Comparison of ENCODE assay signal across 1 cellular context in genomic region chr22:41946360-41947180, GRCh38.
TF ChIP-seq lines count a peak whose summit lies in the region.

Gene CENPM (minus strand): TSS chr22:41947152. CDS start chr22:41947076, 76 bp downstream.

TF ChIP-seq in HepG2, 621 proteins besides CTCF, POLR2A, EP300 and RAD21 (continued from another document and continues in another):
- TF ChIP-seq, protein P1, sequence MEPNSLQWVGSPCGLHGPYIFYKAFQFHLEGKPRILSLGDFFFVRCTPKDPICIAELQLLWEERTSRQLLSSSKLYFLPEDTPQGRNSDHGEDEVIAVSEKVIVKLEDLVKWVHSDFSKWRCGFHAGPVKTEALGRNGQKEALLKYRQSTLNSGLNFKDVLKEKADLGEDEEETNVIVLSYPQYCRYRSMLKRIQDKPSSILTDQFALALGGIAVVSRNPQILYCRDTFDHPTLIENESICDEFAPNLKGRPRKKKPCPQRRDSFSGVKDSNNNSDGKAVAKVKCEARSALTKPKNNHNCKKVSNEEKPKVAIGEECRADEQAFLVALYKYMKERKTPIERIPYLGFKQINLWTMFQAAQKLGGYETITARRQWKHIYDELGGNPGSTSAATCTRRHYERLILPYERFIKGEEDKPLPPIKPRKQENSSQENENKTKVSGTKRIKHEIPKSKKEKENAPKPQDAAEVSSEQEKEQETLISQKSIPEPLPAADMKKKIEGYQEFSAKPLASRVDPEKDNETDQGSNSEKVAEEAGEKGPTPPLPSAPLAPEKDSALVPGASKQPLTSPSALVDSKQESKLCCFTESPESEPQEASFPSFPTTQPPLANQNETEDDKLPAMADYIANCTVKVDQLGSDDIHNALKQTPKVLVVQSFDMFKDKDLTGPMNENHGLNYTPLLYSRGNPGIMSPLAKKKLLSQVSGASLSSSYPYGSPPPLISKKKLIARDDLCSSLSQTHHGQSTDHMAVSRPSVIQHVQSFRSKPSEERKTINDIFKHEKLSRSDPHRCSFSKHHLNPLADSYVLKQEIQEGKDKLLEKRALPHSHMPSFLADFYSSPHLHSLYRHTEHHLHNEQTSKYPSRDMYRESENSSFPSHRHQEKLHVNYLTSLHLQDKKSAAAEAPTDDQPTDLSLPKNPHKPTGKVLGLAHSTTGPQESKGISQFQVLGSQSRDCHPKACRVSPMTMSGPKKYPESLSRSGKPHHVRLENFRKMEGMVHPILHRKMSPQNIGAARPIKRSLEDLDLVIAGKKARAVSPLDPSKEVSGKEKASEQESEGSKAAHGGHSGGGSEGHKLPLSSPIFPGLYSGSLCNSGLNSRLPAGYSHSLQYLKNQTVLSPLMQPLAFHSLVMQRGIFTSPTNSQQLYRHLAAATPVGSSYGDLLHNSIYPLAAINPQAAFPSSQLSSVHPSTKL (CRISPR knock-in tag; IDR thresholded peaks at IDR 0.05): no peak
- no peak for TF ChIP-seq HNRNPH1 (optimal IDR thresholded peaks at IDR 0.05; ENCODE audit: low read depth, low read length)
- TF ChIP-seq ZSCAN31 (CRISPR knock-in tag; IDR thresholded peaks at IDR 0.05; ENCODE audit: low read depth): 0 out of 2 replicates have a peak, but pooled peaks have one; percentile 28
- peak; percentile 66; the same call in 1 of the 2 replicates for TF ChIP-seq MTF1 (CRISPR knock-in tag; IDR thresholded peaks at IDR 0.05)
- TF ChIP-seq POGZ (CRISPR knock-in tag; IDR thresholded peaks at IDR 0.05): no peak; the same call in none of the 2 replicates
- TF ChIP-seq ZNF432 (CRISPR knock-in tag; IDR thresholded peaks at IDR 0.05; ENCODE audit: borderline replicate concordance): no peak
- TF ChIP-seq HMGA1 (CRISPR knock-in tag; conservative IDR thresholded peaks at IDR 0.05): no peak
- peak; percentile 74; the same call in 1 of the 2 replicates for TF ChIP-seq MED13 (CRISPR knock-in tag; IDR thresholded peaks at IDR 0.05)
- peak; percentile 63; the same call in 1 of the 2 replicates for TF ChIP-seq ZNF350 (CRISPR knock-in tag; IDR thresholded peaks at IDR 0.05; ENCODE audit: borderline replicate concordance, low read depth)
- peak; percentile 87; the same call in 1 of the 2 replicates for TF ChIP-seq STAT6 (CRISPR knock-in tag; IDR thresholded peaks at IDR 0.05; ENCODE audit: borderline replicate concordance)
- no peak for TF ChIP-seq TBP (CRISPR knock-in tag; IDR thresholded peaks at IDR 0.05)
- peak; percentile 96 for TF ChIP-seq PAX8 (CRISPR knock-in tag; IDR thresholded peaks at IDR 0.05; ENCODE audit: borderline replicate concordance)
- TF ChIP-seq, protein P2, sequence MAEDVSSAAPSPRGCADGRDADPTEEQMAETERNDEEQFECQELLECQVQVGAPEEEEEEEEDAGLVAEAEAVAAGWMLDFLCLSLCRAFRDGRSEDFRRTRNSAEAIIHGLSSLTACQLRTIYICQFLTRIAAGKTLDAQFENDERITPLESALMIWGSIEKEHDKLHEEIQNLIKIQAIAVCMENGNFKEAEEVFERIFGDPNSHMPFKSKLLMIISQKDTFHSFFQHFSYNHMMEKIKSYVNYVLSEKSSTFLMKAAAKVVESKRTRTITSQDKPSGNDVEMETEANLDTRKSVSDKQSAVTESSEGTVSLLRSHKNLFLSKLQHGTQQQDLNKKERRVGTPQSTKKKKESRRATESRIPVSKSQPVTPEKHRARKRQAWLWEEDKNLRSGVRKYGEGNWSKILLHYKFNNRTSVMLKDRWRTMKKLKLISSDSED (CRISPR knock-in tag; IDR thresholded peaks at IDR 0.05): 0 out of 2 replicates have a peak, but pooled peaks have one; percentile 60
- TF ChIP-seq CHD4 (IDR thresholded peaks at IDR 0.05; ENCODE audit: borderline replicate concordance, low read length): no peak
- TF ChIP-seq HOXA7 (CRISPR knock-in tag; IDR thresholded peaks at IDR 0.05): no peak
- no peak for TF ChIP-seq RELA (CRISPR knock-in tag; IDR thresholded peaks at IDR 0.05)
- TF ChIP-seq, protein P3, sequence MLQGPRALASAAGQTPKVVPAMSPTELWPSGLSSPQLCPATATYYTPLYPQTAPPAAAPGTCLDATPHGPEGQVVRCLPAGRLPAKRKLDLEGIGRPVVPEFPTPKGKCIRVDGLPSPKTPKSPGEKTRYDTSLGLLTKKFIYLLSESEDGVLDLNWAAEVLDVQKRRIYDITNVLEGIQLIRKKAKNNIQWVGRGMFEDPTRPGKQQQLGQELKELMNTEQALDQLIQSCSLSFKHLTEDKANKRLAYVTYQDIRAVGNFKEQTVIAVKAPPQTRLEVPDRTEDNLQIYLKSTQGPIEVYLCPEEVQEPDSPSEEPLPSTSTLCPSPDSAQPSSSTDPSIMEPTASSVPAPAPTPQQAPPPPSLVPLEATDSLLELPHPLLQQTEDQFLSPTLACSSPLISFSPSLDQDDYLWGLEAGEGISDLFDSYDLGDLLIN (CRISPR knock-in tag; IDR thresholded peaks at IDR 0.05; ENCODE audit: borderline replicate concordance): peak; percentile 91; the same call in 1 of the 2 replicates
- no peak for TF ChIP-seq ZNF780A (CRISPR knock-in tag; IDR thresholded peaks at IDR 0.05)
- TF ChIP-seq ZNF891 (CRISPR knock-in tag; IDR thresholded peaks at IDR 0.05): peak; percentile 78
- TF ChIP-seq, protein P4, sequence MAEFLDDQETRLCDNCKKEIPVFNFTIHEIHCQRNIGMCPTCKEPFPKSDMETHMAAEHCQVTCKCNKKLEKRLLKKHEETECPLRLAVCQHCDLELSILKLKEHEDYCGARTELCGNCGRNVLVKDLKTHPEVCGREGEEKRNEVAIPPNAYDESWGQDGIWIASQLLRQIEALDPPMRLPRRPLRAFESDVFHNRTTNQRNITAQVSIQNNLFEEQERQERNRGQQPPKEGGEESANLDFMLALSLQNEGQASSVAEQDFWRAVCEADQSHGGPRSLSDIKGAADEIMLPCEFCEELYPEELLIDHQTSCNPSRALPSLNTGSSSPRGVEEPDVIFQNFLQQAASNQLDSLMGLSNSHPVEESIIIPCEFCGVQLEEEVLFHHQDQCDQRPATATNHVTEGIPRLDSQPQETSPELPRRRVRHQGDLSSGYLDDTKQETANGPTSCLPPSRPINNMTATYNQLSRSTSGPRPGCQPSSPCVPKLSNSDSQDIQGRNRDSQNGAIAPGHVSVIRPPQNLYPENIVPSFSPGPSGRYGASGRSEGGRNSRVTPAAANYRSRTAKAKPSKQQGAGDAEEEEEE (CRISPR knock-in tag; IDR thresholded peaks at IDR 0.05; ENCODE audit: borderline replicate concordance): no peak
- no peak; the same call in 1 of the 2 replicates for TF ChIP-seq ZNF260 (CRISPR knock-in tag; IDR thresholded peaks at IDR 0.05; ENCODE audit: borderline replicate concordance, low read depth)
- TF ChIP-seq ZNF615 (CRISPR knock-in tag; IDR thresholded peaks at IDR 0.05; ENCODE audit: borderline replicate concordance): no peak; the same call in 1 of the 2 replicates
- no peak; the same call in 1 of the 2 replicates for TF ChIP-seq SAFB2 (CRISPR knock-in tag; IDR thresholded peaks at IDR 0.05; ENCODE audit: borderline replicate concordance, low read depth)
- TF ChIP-seq, protein P5, sequence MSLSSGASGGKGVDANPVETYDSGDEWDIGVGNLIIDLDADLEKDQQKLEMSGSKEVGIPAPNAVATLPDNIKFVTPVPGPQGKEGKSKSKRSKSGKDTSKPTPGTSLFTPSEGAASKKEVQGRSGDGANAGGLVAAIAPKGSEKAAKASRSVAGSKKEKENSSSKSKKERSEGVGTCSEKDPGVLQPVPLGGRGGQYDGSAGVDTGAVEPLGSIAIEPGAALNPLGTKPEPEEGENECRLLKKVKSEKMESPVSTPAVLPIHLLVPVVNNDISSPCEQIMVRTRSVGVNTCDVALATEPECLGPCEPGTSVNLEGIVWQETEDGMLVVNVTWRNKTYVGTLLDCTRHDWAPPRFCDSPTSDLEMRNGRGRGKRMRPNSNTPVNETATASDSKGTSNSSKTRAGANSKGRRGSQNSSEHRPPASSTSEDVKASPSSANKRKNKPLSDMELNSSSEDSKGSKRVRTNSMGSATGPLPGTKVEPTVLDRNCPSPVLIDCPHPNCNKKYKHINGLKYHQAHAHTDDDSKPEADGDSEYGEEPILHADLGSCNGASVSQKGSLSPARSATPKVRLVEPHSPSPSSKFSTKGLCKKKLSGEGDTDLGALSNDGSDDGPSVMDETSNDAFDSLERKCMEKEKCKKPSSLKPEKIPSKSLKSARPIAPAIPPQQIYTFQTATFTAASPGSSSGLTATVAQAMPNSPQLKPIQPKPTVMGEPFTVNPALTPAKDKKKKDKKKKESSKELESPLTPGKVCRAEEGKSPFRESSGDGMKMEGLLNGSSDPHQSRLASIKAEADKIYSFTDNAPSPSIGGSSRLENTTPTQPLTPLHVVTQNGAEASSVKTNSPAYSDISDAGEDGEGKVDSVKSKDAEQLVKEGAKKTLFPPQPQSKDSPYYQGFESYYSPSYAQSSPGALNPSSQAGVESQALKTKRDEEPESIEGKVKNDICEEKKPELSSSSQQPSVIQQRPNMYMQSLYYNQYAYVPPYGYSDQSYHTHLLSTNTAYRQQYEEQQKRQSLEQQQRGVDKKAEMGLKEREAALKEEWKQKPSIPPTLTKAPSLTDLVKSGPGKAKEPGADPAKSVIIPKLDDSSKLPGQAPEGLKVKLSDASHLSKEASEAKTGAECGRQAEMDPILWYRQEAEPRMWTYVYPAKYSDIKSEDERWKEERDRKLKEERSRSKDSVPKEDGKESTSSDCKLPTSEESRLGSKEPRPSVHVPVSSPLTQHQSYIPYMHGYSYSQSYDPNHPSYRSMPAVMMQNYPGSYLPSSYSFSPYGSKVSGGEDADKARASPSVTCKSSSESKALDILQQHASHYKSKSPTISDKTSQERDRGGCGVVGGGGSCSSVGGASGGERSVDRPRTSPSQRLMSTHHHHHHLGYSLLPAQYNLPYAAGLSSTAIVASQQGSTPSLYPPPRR (CRISPR knock-in tag; IDR thresholded peaks at IDR 0.05; ENCODE audit: borderline replicate concordance): peak; percentile 64
- TF ChIP-seq, protein P6, sequence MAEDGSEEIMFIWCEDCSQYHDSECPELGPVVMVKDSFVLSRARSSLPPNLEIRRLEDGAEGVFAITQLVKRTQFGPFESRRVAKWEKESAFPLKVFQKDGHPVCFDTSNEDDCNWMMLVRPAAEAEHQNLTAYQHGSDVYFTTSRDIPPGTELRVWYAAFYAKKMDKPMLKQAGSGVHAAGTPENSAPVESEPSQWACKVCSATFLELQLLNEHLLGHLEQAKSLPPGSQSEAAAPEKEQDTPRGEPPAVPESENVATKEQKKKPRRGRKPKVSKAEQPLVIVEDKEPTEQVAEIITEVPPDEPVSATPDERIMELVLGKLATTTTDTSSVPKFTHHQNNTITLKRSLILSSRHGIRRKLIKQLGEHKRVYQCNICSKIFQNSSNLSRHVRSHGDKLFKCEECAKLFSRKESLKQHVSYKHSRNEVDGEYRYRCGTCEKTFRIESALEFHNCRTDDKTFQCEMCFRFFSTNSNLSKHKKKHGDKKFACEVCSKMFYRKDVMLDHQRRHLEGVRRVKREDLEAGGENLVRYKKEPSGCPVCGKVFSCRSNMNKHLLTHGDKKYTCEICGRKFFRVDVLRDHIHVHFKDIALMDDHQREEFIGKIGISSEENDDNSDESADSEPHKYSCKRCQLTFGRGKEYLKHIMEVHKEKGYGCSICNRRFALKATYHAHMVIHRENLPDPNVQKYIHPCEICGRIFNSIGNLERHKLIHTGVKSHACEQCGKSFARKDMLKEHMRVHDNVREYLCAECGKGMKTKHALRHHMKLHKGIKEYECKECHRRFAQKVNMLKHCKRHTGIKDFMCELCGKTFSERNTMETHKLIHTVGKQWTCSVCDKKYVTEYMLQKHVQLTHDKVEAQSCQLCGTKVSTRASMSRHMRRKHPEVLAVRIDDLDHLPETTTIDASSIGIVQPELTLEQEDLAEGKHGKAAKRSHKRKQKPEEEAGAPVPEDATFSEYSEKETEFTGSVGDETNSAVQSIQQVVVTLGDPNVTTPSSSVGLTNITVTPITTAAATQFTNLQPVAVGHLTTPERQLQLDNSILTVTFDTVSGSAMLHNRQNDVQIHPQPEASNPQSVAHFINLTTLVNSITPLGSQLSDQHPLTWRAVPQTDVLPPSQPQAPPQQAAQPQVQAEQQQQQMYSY (CRISPR knock-in tag; IDR thresholded peaks at IDR 0.05): no peak
- TF ChIP-seq MXD3 (CRISPR knock-in tag; IDR thresholded peaks at IDR 0.05): peak; percentile 89; the same call in 1 of the 2 replicates
- no peak for TF ChIP-seq ELF3 (CRISPR knock-in tag; IDR thresholded peaks at IDR 0.05)
- TF ChIP-seq PHF5A (CRISPR knock-in tag; IDR thresholded peaks at IDR 0.05; ENCODE audit: low read depth, unreplicated experiment): peak; percentile 13
- TF ChIP-seq ZNF180 (CRISPR knock-in tag; IDR thresholded peaks at IDR 0.05; ENCODE audit: borderline replicate concordance, low read depth): peak; percentile 89; the same call in 1 of the 2 replicates
- TF ChIP-seq POLR2G (IDR thresholded peaks at IDR 0.05; ENCODE audit: low read depth, low read length): peak; percentile 61; the same call in 1 of the 2 replicates
- TF ChIP-seq, protein P7, sequence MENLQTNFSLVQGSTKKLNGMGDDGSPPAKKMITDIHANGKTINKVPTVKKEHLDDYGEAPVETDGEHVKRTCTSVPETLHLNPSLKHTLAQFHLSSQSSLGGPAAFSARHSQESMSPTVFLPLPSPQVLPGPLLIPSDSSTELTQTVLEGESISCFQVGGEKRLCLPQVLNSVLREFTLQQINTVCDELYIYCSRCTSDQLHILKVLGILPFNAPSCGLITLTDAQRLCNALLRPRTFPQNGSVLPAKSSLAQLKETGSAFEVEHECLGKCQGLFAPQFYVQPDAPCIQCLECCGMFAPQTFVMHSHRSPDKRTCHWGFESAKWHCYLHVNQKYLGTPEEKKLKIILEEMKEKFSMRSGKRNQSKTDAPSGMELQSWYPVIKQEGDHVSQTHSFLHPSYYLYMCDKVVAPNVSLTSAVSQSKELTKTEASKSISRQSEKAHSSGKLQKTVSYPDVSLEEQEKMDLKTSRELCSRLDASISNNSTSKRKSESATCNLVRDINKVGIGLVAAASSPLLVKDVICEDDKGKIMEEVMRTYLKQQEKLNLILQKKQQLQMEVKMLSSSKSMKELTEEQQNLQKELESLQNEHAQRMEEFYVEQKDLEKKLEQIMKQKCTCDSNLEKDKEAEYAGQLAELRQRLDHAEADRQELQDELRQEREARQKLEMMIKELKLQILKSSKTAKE (CRISPR knock-in tag; IDR thresholded peaks at IDR 0.05; ENCODE audit: borderline replicate concordance): 0 out of 2 replicates have a peak, but pooled peaks have one; percentile 20
- TF ChIP-seq FOSL2 (CRISPR knock-in tag; IDR thresholded peaks at IDR 0.05): no peak
- TF ChIP-seq ZNF224 (CRISPR knock-in tag; IDR thresholded peaks at IDR 0.05): no peak
- TF ChIP-seq ZNF230 (CRISPR knock-in tag; IDR thresholded peaks at IDR 0.05): peak; percentile 97
- 0 out of 2 replicates have a peak, but pooled peaks have one; percentile 62 for TF ChIP-seq GZF1 (CRISPR knock-in tag; IDR thresholded peaks at IDR 0.05)
